Comparison of ENCODE assay signal across 10 cellular contexts in the genomic region with DNA sequence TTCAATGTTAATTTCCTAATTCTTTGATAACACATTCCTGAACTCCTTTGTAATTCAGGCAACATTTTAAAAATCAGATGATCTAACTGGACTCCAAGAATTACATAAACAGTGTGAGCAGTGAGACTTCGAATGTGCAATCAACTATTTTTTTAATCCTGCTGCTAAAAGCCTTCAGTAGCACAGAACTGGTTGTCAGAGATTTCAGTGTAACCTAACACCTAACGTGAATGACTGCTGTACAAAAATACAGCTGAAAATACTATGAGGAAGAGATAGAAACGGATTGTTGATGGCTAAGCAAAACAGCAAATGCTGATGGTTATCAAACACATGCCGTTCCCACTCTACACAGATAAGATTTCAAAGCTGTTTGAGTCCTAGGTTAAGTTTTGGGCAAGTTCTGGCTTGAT. TPM values are rescaled to one million over a fixed set of nuclear protein-coding genes. Genes with fewer than 3 reads are reported as not detected.
DNase-seq lines count a peak whose midpoint lies in the region; ATAC-seq and TF ChIP-seq lines count a peak whose summit lies in the region.
"Had no signal": no experiment of that assay in that cellular context is flagged by ENCODE, and none has a peak within 500 bp of the region (broad histone marks: within the 10 kb centered on the region; RNA-seq: fewer than 3 reads in every experiment).

No MANE protein-coding gene starts in this region.

- DNase-seq in NCI-H2029 treated with DMSO at 0.1 percent for 48 hours (lab: John Stamatoyannopoulos, UW) (peak; percentile 36), brain microvascular endothelial cell (peak; percentile 60), hepatocyte (ENCODE audit: low spot score) (peak; percentile 14), smooth muscle cell (lab: John Stamatoyannopoulos, UW; ENCODE audit: unreplicated experiment) (no peak), HT-29 (ENCODE audit: low spot score) (no peak), retina (no peak)
- no peak for DNase-seq in activated naive CD4-positive, alpha-beta T cell treated with Interleukin-2 at 50 U/mL for 16 hours
- DNase-seq: activated T-cell treated with anti-CD3 and anti-CD28 coated beads, Interleukin-2, amount 50 U/mL, for 24 hours; head of caudate nucleus had no signal

- TF ChIP-seq CTCF in brain microvascular endothelial cell (IDR thresholded peaks at IDR 0.05; ENCODE audit: low read depth, low read length, missing control alignments): no peak
- no peak for TF ChIP-seq CTCF in hepatocyte (IDR thresholded peaks at IDR 0.05; ENCODE audit: poor library complexity)
- no peak for TF ChIP-seq CTCF in smooth muscle cell (IDR thresholded peaks at IDR 0.05; ENCODE audit: borderline replicate concordance, insufficient read depth, poor library complexity, severe bottlenecking)

- H3K4me2 ChIP-seq in hepatocyte (peak overlapping the region; percentile 14), smooth muscle cell (peak overlapping the region; percentile 44)

- peaks cover 93% of the 10 kb centered on the region for H3K79me2 ChIP-seq in hepatocyte
- peaks cover 87% of the 10 kb centered on the region for H3K79me2 ChIP-seq in smooth muscle cell (ENCODE audit: low read depth)

- H3K27me3 ChIP-seq in brain microvascular endothelial cell (replicated peaks): no peaks in the 10 kb centered on the region
- H3K27me3 ChIP-seq in hepatocyte: no peaks in the 10 kb centered on the region
- no peaks in the 10 kb centered on the region for H3K27me3 ChIP-seq in smooth muscle cell (ENCODE audit: low read depth)

- H3K9me3 ChIP-seq in hepatocyte (ENCODE audit: low read depth) (no peaks in the 10 kb centered on the region), smooth muscle cell (replicated peaks; ENCODE audit: low read depth) (no peaks in the 10 kb centered on the region)

- H3K4me3 ChIP-seq in brain microvascular endothelial cell (ENCODE audit: low read depth, low read length): no peak overlapping the region
- H3K4me3 ChIP-seq in hepatocyte: no peak overlapping the region
- H3K4me3 ChIP-seq in smooth muscle cell: no peak overlapping the region

- H3K9me2 ChIP-seq in hepatocyte (replicated peaks; ENCODE audit: insufficient read depth): no peaks in the 10 kb centered on the region

- H4K20me1 ChIP-seq in hepatocyte (ENCODE audit: insufficient read depth, poor library complexity, severe bottlenecking) (no peaks in the 10 kb centered on the region), smooth muscle cell (ENCODE audit: low read depth) (peaks cover 90% of the 10 kb centered on the region)

- H3K36me3 ChIP-seq in brain microvascular endothelial cell (replicated peaks) (no peaks in the 10 kb centered on the region), hepatocyte (replicated peaks; ENCODE audit: insufficient read depth, low read depth) (no peaks in the 10 kb centered on the region), smooth muscle cell (ENCODE audit: low read depth) (no peaks in the 10 kb centered on the region)

- H3K27ac ChIP-seq in brain microvascular endothelial cell (peak overlapping the region; percentile 42), hepatocyte (peak overlapping the region; percentile 41), smooth muscle cell (ENCODE audit: low read depth) (peak overlapping the region; percentile 86)

- no peak overlapping the region for H3K9ac ChIP-seq in smooth muscle cell (ENCODE audit: low read depth)

- H3K4me1 ChIP-seq in hepatocyte (ENCODE audit: insufficient read depth): peaks cover 44% of the 10 kb centered on the region
- peaks cover 55% of the 10 kb centered on the region for H3K4me1 ChIP-seq in smooth muscle cell (ENCODE audit: low read depth)

- no peak overlapping the region for H2AFZ ChIP-seq in hepatocyte
- H2AFZ ChIP-seq in smooth muscle cell (ENCODE audit: low read depth): no peak overlapping the region

- in situ Hi-C loops in brain microvascular endothelial cell (cut with HindIII; ENCODE audit: low pct_ligation_motif_present, low sequenced_read_pairs): no loop called here

- H3F3A ChIP-seq in smooth muscle cell (ENCODE audit: low read depth): peaks cover 11% of the 10 kb centered on the region

- no peak for ATAC-seq in HG03135 (IDR thresholded peaks at IDR 0.05; ENCODE audit: unreplicated experiment)

- WGBS in hepatocyte (ENCODE audit: low lambda C conversion rate, missing lambda C conversion rate): 18% methylated on average over 4 of the region's 4 CpGs
- 9% methylated on average over 4 of the region's 4 CpGs for WGBS in smooth muscle cell (ENCODE audit: low lambda C conversion rate)

RNA-seq across cellular contexts. Expression of gene APP, which starts 46.1 kb away (rescaled TPM):
- 288 and 316 TPM in 2 replicates for total RNA-seq in hepatocyte
- polyA plus RNA-seq in hepatocyte: 46.4 and 55.7 TPM in 2 replicates
- total RNA-seq in smooth muscle cell: 431 and 459 TPM in 2 replicates
- polyA plus RNA-seq in smooth muscle cell: 61.6 and 65.3 TPM in 2 replicates
- total RNA-seq in HT-29 (2014; rRNA removed; shearing (Covaris generic)): 163 and 169 TPM in 2 replicates

Comparison
In these comparisons a context has a peak if more than half of its experiments do, and no peak if none do; other contexts are left out.
1. DNase-seq: peak in NCI-H2029 treated with DMSO at 0.1 percent for 48 hours (single experiment), brain microvascular endothelial cell (single experiment) and hepatocyte (single experiment); none in smooth muscle cell (single experiment), activated naive CD4-positive, alpha-beta T cell treated with Interleukin-2 at 50 U/mL for 16 hours (single experiment), HT-29 (single experiment) and retina (single experiment).
2. Peak in every context shown above with its lines, with median percentiles within 50 percentile points of each other: H3K27ac ChIP-seq.